9 cellular contexts compared by ENCODE assay signal in the genomic region with DNA sequence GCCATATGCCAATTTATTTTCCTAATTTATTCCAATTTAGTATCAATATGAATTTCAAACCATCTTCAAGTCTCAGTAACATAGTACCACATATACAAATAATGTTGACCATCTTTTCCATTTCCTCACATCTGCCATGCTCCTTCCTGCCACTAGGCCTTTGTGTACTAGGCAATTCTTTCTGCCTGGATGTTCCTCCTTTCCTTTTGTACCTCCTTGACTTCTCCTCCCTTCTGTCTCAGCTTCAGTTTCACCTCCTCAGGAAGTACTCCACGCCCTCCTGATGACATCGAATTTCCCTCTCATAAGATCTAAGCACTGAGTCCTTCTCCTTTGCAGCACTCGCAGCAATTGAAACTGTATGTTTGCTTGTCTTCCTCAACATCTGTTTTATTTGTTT. TPM values are rescaled to one million over a fixed set of nuclear protein-coding genes. Genes with fewer than 3 reads are reported as not detected.
DNase-seq lines count a peak whose midpoint lies in the region; ATAC-seq and TF ChIP-seq lines count a peak whose summit lies in the region.
"Had no signal": no experiment of that assay in that cellular context is flagged by ENCODE, and none has a peak within 500 bp of the region (broad histone marks: within the 10 kb centered on the region; RNA-seq: fewer than 3 reads in every experiment).

No MANE protein-coding gene starts in this region.

- H3K27ac Mint-ChIP-seq in activated naive CD8-positive, alpha-beta T cell treated with anti-CD3 and anti-CD28 coated beads, Interleukin-2, amount 50 U/mL, for 24 hours: peak overlapping the region; percentile 92
- H3K27ac Mint-ChIP-seq in activated CD4-positive, alpha-beta memory T cell treated with anti-CD3 and anti-CD28 coated beads, Interleukin-2, amount 10 ng/mL, durations not matched to agents 7 days and 5 days: no peak overlapping the region

- DNase-seq in AG08395 (ENCODE audit: low spot score) (peak; percentile 24), lower lobe of right lung (no peak), EL (no peak), NCI-H1694 (lab: John Stamatoyannopoulos, UW) (no peak)
- DNase-seq in activated naive CD8-positive, alpha-beta T cell treated with anti-CD3 and anti-CD28 coated beads, Interleukin-2, amount 50 U/mL, for 24 hours: peak; percentile 8
- no peak for DNase-seq in activated CD4-positive, alpha-beta memory T cell treated with anti-CD3 and anti-CD28 coated beads, Interleukin-2, amount 10 ng/mL, durations not matched to agents 7 days and 5 days
- DNase-seq: DND-41 had no signal

- TF ChIP-seq CTCF in lower lobe of right lung (IDR thresholded peaks at IDR 0.05): peak; percentile 41

- POLR2A ChIA-PET in activated CD4-positive, alpha-beta memory T cell treated with anti-CD3 and anti-CD28 coated beads, Interleukin-2, amount 10 ng/mL, durations not matched to agents 7 days and 5 days (lab: Charles Lee): no interaction called here

- H3K9me3 ChIP-seq in lower lobe of right lung: no peaks in the 10 kb centered on the region

- no peaks in the 10 kb centered on the region for H3K36me3 ChIP-seq in lower lobe of right lung

- H3K4me1 Mint-ChIP-seq in activated naive CD8-positive, alpha-beta T cell treated with anti-CD3 and anti-CD28 coated beads, Interleukin-2, amount 50 U/mL, for 24 hours: peaks cover 83% of the 10 kb centered on the region
- peaks cover 13% of the 10 kb centered on the region for H3K4me1 Mint-ChIP-seq in activated CD4-positive, alpha-beta memory T cell treated with anti-CD3 and anti-CD28 coated beads, Interleukin-2, amount 10 ng/mL, durations not matched to agents 7 days and 5 days

- ATAC-seq in HG02938 (IDR thresholded peaks at IDR 0.05; ENCODE audit: unreplicated experiment): peak; percentile 19
- ATAC-seq in activated naive CD8-positive, alpha-beta T cell treated with anti-CD3 and anti-CD28 coated beads, Interleukin-2, amount 50 U/mL, for 24 hours: peak; percentile 30
- peak; percentile 22 to 58 for ATAC-seq in lower lobe of right lung
- no peak for ATAC-seq in GM21529 (IDR thresholded peaks at IDR 0.05; ENCODE audit: unreplicated experiment)

- H3K4me3 Mint-ChIP-seq in activated naive CD8-positive, alpha-beta T cell treated with anti-CD3 and anti-CD28 coated beads, Interleukin-2, amount 50 U/mL, for 24 hours: peak overlapping the region; percentile 61
- H3K4me3 Mint-ChIP-seq in activated CD4-positive, alpha-beta memory T cell treated with anti-CD3 and anti-CD28 coated beads, Interleukin-2, amount 10 ng/mL, durations not matched to agents 7 days and 5 days: no peak overlapping the region

- H3K4me3 ChIP-seq in lower lobe of right lung: no peak overlapping the region

- intact Hi-C loops in lower lobe of right lung (cut with DNase I): no loop called here

- H3K9me3 Mint-ChIP-seq in activated naive CD8-positive, alpha-beta T cell treated with anti-CD3 and anti-CD28 coated beads, Interleukin-2, amount 50 U/mL, for 24 hours: peaks cover 4% of the 10 kb centered on the region
- no peaks in the 10 kb centered on the region for H3K9me3 Mint-ChIP-seq in activated CD4-positive, alpha-beta memory T cell treated with anti-CD3 and anti-CD28 coated beads, Interleukin-2, amount 10 ng/mL, durations not matched to agents 7 days and 5 days

- no peaks in the 10 kb centered on the region for H3K27me3 ChIP-seq in lower lobe of right lung (ENCODE audit: low read depth)

- peak overlapping the region; percentile 29 for H3K27ac ChIP-seq in lower lobe of right lung

- H3K27me3 Mint-ChIP-seq in activated naive CD8-positive, alpha-beta T cell treated with anti-CD3 and anti-CD28 coated beads, Interleukin-2, amount 50 U/mL, for 24 hours: peaks cover 1% of the 10 kb centered on the region
- peaks cover 3% of the 10 kb centered on the region for H3K27me3 Mint-ChIP-seq in activated CD4-positive, alpha-beta memory T cell treated with anti-CD3 and anti-CD28 coated beads, Interleukin-2, amount 10 ng/mL, durations not matched to agents 7 days and 5 days

- H3K4me1 ChIP-seq in lower lobe of right lung: peaks cover 78% of the 10 kb centered on the region

- H3K36me3 Mint-ChIP-seq in activated naive CD8-positive, alpha-beta T cell treated with anti-CD3 and anti-CD28 coated beads, Interleukin-2, amount 50 U/mL, for 24 hours (ENCODE audit: low read depth): no peaks in the 10 kb centered on the region
- H3K36me3 Mint-ChIP-seq in activated CD4-positive, alpha-beta memory T cell treated with anti-CD3 and anti-CD28 coated beads, Interleukin-2, amount 10 ng/mL, durations not matched to agents 7 days and 5 days (ENCODE audit: low read depth): no peaks in the 10 kb centered on the region

- CTCF ChIA-PET in activated CD4-positive, alpha-beta memory T cell treated with anti-CD3 and anti-CD28 coated beads, Interleukin-2, amount 10 ng/mL, durations not matched to agents 7 days and 5 days (lab: Charles Lee): interaction anchor here (0.7 kb wide), 1 partner anchor 42 kb away, joined by 3 read pairs; no protein-coding TSS in a partner anchor

RNA-seq across cellular contexts. Expression of a gene that starts 53.9 kb away (rescaled TPM):
- total RNA-seq in lower lobe of right lung: 42.0 TPM
- under 1 TPM in 1 of 2 experiments, not detected in 1; 0.03 TPM for total RNA-seq in activated CD4-positive, alpha-beta memory T cell treated with anti-CD3 and anti-CD28 coated beads, Interleukin-2, amount 10 ng/mL, durations not matched to agents 7 days and 5 days

Comparison
In these comparisons a context has a peak if more than half of its experiments do, and no peak if none do; other contexts are left out.
1. DNase-seq: peak in AG08395 (single experiment) and activated naive CD8-positive, alpha-beta T cell treated with anti-CD3 and anti-CD28 coated beads, Interleukin-2, amount 50 U/mL, for 24 hours (single experiment); none in lower lobe of right lung (single experiment), EL (single experiment), activated CD4-positive, alpha-beta memory T cell treated with anti-CD3 and anti-CD28 coated beads, Interleukin-2, amount 10 ng/mL, durations not matched to agents 7 days and 5 days (single experiment) and NCI-H1694 (single experiment).
2. RNA of a gene that starts 53.9 kb away (total RNA-seq): 42.0 TPM in lower lobe of right lung (single experiment); 0.03 TPM in activated CD4-positive, alpha-beta memory T cell treated with anti-CD3 and anti-CD28 coated beads, Interleukin-2, amount 10 ng/mL, durations not matched to agents 7 days and 5 days; every median in the first group is over 10 times any median in the second.